ENCODE assay signal across 8 cellular contexts in genomic region chr15:29103825-29104565, GRCh38.
A peak's percentile ranks its signal among the peaks of the same experiment; 100 is the strongest.
DNase-seq lines count a peak whose midpoint lies in the region; ATAC-seq and TF ChIP-seq lines count a peak whose summit lies in the region.

No MANE protein-coding gene starts in this region.

- no TSS peak for BruUV-seq in OCI-LY7 (replicated peaks; lab: Mats Ljungman, UMichigan)

- H3K9me3 Mint-ChIP-seq in activated naive CD8-positive, alpha-beta T cell treated with anti-CD3 and anti-CD28 coated beads, Interleukin-2, amount 10 ng/mL, durations not matched to agents 7 days and 5 days, result no peaks in the 10 kb centered on the region

- H3K4me2 ChIP-seq in OCI-LY7 (ENCODE audit: low read length), result no peak overlapping the region

- POLR2A ChIA-PET in OCI-LY7 (lab: Charles Lee), result no interaction called here
- POLR2A ChIA-PET in activated naive CD8-positive, alpha-beta T cell treated with anti-CD3 and anti-CD28 coated beads, Interleukin-2, amount 10 ng/mL, durations not matched to agents 7 days and 5 days (lab: Charles Lee), result no interaction called here

- H3K27me3 ChIP-seq in left ventricle myocardium inferior (ENCODE audit: low read depth), result peaks cover 30% of the 10 kb centered on the region

- H3K4me3 ChIP-seq in OCI-LY7 (ENCODE audit: low read depth, low read length, poor library complexity, severe bottlenecking) (no peak overlapping the region), left ventricle myocardium inferior (peak overlapping the region; percentile 65)

- peaks cover 3% of the 10 kb centered on the region for H3K36me3 Mint-ChIP-seq in activated naive CD8-positive, alpha-beta T cell treated with anti-CD3 and anti-CD28 coated beads, Interleukin-2, amount 10 ng/mL, durations not matched to agents 7 days and 5 days

- peak; percentile 62 for ATAC-seq in GM21619 (IDR thresholded peaks at IDR 0.05; ENCODE audit: unreplicated experiment)
- ATAC-seq in activated naive CD8-positive, alpha-beta T cell treated with anti-CD3 and anti-CD28 coated beads, Interleukin-2, amount 10 ng/mL, durations not matched to agents 7 days and 5 days (ENCODE audit: low read depth), result peak; percentile 65

- H3K4me3 Mint-ChIP-seq in activated naive CD8-positive, alpha-beta T cell treated with anti-CD3 and anti-CD28 coated beads, Interleukin-2, amount 10 ng/mL, durations not matched to agents 7 days and 5 days, result no peak overlapping the region

- H3K4me1 Mint-ChIP-seq in activated naive CD8-positive, alpha-beta T cell treated with anti-CD3 and anti-CD28 coated beads, Interleukin-2, amount 10 ng/mL, durations not matched to agents 7 days and 5 days, result peaks cover 5% of the 10 kb centered on the region

- no peak overlapping the region for H2AFZ ChIP-seq in OCI-LY7 (ENCODE audit: low read length)

- H3K4me1 ChIP-seq in OCI-LY7 (ENCODE audit: insufficient read depth, low read length, poor library complexity, severe bottlenecking) (no peaks in the 10 kb centered on the region), left ventricle myocardium inferior (peaks cover 10% of the 10 kb centered on the region)

- H3K27me3 Mint-ChIP-seq in activated naive CD8-positive, alpha-beta T cell treated with anti-CD3 and anti-CD28 coated beads, Interleukin-2, amount 10 ng/mL, durations not matched to agents 7 days and 5 days, result no peaks in the 10 kb centered on the region

- DNase-seq in AG09319 (ENCODE audit: extremely low read depth, low read depth) (peak; percentile 22), OCI-LY7 (ENCODE audit: low spot score) (peak; percentile 41), left ventricle myocardium inferior (peak; percentile 68), putamen (ENCODE audit: low spot score) (peak; percentile 70), NCI-H2081 (lab: John Stamatoyannopoulos, UW) (no peak), NCI-H2081 treated with DMSO at 0.1 percent for 48 hours (lab: John Stamatoyannopoulos, UW) (no peak)
- peak; percentile 75 for DNase-seq in activated naive CD8-positive, alpha-beta T cell treated with anti-CD3 and anti-CD28 coated beads, Interleukin-2, amount 10 ng/mL, durations not matched to agents 7 days and 5 days

- no peaks in the 10 kb centered on the region for H4K20me1 ChIP-seq in OCI-LY7 (ENCODE audit: insufficient read depth, low read length)

- no peaks in the 10 kb centered on the region for H3K9me2 ChIP-seq in OCI-LY7 (ENCODE audit: insufficient read depth, low read length)

- CTCF ChIA-PET in OCI-LY7 (lab: Charles Lee; ENCODE audit: unreplicated experiment), result no interaction called here

- no peaks in the 10 kb centered on the region for H3K79me2 ChIP-seq in OCI-LY7 (ENCODE audit: insufficient read depth, low read depth, low read length)

- intact Hi-C loops in OCI-LY7 (cut with micrococcal nuclease; ENCODE audit: unreplicated experiment), result no loop called here
- intact Hi-C loops in left ventricle myocardium inferior (cut with micrococcal nuclease), result no loop called here

- H3K9me3 ChIP-seq in OCI-LY7 (ENCODE audit: low read length), result no peaks in the 10 kb centered on the region
- no peaks in the 10 kb centered on the region for H3K9me3 ChIP-seq in left ventricle myocardium inferior (replicated peaks)

- no peak overlapping the region for H3K27ac ChIP-seq in OCI-LY7 (ENCODE audit: low read depth, low read length, poor library complexity, severe bottlenecking)
- no peak overlapping the region for H3K27ac ChIP-seq in left ventricle myocardium inferior (replicated peaks)

- TF ChIP-seq CTCF in AG09319 (IDR thresholded peaks at IDR 0.05; ENCODE audit: low read depth, low read length), result peak; percentile 71
- peak; percentile 74 for TF ChIP-seq CTCF in OCI-LY7 (conservative IDR thresholded peaks at IDR 0.05; ENCODE audit: low read length)
- peak; percentile 85 for TF ChIP-seq CTCF in left ventricle myocardium inferior (IDR thresholded peaks at IDR 0.05; ENCODE audit: borderline replicate concordance)

- H3K36me3 ChIP-seq in OCI-LY7 (ENCODE audit: insufficient read depth, low read length) (no peaks in the 10 kb centered on the region), left ventricle myocardium inferior (no peaks in the 10 kb centered on the region)

- H3K27ac Mint-ChIP-seq in activated naive CD8-positive, alpha-beta T cell treated with anti-CD3 and anti-CD28 coated beads, Interleukin-2, amount 10 ng/mL, durations not matched to agents 7 days and 5 days, result no peak overlapping the region

Comparison
In these comparisons a context has a peak if more than half of its experiments do, and no peak if none do; other contexts are left out.
1. DNase-seq: peak in AG09319 (single experiment), OCI-LY7 (single experiment), activated naive CD8-positive, alpha-beta T cell treated with anti-CD3 and anti-CD28 coated beads, Interleukin-2, amount 10 ng/mL, durations not matched to agents 7 days and 5 days (single experiment), left ventricle myocardium inferior (single experiment) and putamen (single experiment); none in NCI-H2081 (0 of 2) and NCI-H2081 treated with DMSO at 0.1 percent for 48 hours (single experiment).
2. Peak in every context shown above with its lines, with median percentiles within 50 percentile points of each other: CTCF ChIP-seq.